ENCODE assay signal across 2 cellular contexts in genomic region chr7:155251831-155252230, GRCh38.
A peak's percentile ranks its signal among the peaks of the same experiment; 100 is the strongest.
TF ChIP-seq lines count a peak whose summit lies in the region.

No MANE protein-coding gene starts in this region.

TF ChIP-seq in liver, 16 proteins besides CTCF, POLR2A, EP300 and RAD21:
- peak; percentile 93 to 95 for TF ChIP-seq HNF4A (conservative IDR thresholded peaks at IDR 0.05)
- peak; percentile 83 for TF ChIP-seq REST (IDR thresholded peaks at IDR 0.05)
- peak; percentile 36 for TF ChIP-seq FOXA1 (IDR thresholded peaks at IDR 0.05)
- peak; percentile 33 for TF ChIP-seq FOXA2 (IDR thresholded peaks at IDR 0.05)
- peak; percentile 88 for TF ChIP-seq TAF1 (conservative IDR thresholded peaks at IDR 0.05)
- TF ChIP-seq SP1 (IDR thresholded peaks at IDR 0.05), result peak; percentile 97
- TF ChIP-seq GABPA (IDR thresholded peaks at IDR 0.05 in 1 of 2, conservative IDR thresholded peaks at IDR 0.05 in 1 of 2), result peak in 1 of 2 donors; percentile 36
- peak; percentile 93 for TF ChIP-seq MAX (IDR thresholded peaks at IDR 0.05)
- TF ChIP-seq RXRA (IDR thresholded peaks at IDR 0.05), result peak; percentile 96 to 98
- peak; percentile 9 for TF ChIP-seq NR2F2 (IDR thresholded peaks at IDR 0.05)
- peak; percentile 90 to 92 for TF ChIP-seq JUND (IDR thresholded peaks at IDR 0.05)
- no peak for TF ChIP-seq ATF3 (IDR thresholded peaks at IDR 0.05)
- peak; percentile 80 for TF ChIP-seq ZBTB33 (IDR thresholded peaks at IDR 0.05)
- peak; percentile 82 for TF ChIP-seq YY1 (IDR thresholded peaks at IDR 0.05)
- TF ChIP-seq HNF4G (IDR thresholded peaks at IDR 0.05), result peak; percentile 68
- peak; percentile 28 to 83 for TF ChIP-seq EGR1 (IDR thresholded peaks at IDR 0.05; ENCODE audit: low read depth in 2 of 2)
TF ChIP-seq in liver: peak in this region for 15.

TF ChIP-seq in HepG2, 621 proteins besides CTCF, POLR2A, EP300 and RAD21:
- TF ChIP-seq CBFB (CRISPR knock-in tag; IDR thresholded peaks at IDR 0.05) (no peak), RAD51 (IDR thresholded peaks at IDR 0.05; ENCODE audit: borderline replicate concordance) (no peak), ZNF3 (CRISPR knock-in tag; IDR thresholded peaks at IDR 0.05) (no peak), MED1 (CRISPR knock-in tag; IDR thresholded peaks at IDR 0.05) (no peak), ZNF10 (CRISPR knock-in tag; IDR thresholded peaks at IDR 0.05; ENCODE audit: borderline replicate concordance, low read depth) (no peak), NR0B2 (CRISPR knock-in tag; IDR thresholded peaks at IDR 0.05) (no peak), ZNF776 (CRISPR knock-in tag; IDR thresholded peaks at IDR 0.05) (no peak), AKNA (CRISPR knock-in tag; IDR thresholded peaks at IDR 0.05; ENCODE audit: borderline replicate concordance) (no peak), ZNF430 (CRISPR knock-in tag; IDR thresholded peaks at IDR 0.05) (no peak), FOXK1 (CRISPR knock-in tag; IDR thresholded peaks at IDR 0.05; ENCODE audit: borderline replicate concordance, low read depth) (no peak), ZNF740 (CRISPR knock-in tag; IDR thresholded peaks at IDR 0.05) (no peak), ZNF878 (CRISPR knock-in tag; IDR thresholded peaks at IDR 0.05) (no peak), FLYWCH1 (CRISPR knock-in tag; IDR thresholded peaks at IDR 0.05) (no peak)
